Comparison of ENCODE assay signal across 12 cellular contexts in genomic region chr11:76657824-76658170, GRCh38.
"Had no signal": no experiment of that assay in that cellular context is flagged by ENCODE, and none has a peak within 500 bp of the region (broad histone marks: within the 10 kb centered on the region; RNA-seq: fewer than 3 reads in every experiment).

No MANE protein-coding gene starts in this region.

- H2AFZ ChIP-seq: parathyroid adenoma had no signal

- H3K4me3 Mint-ChIP-seq: activated naive CD8-positive, alpha-beta T cell treated with anti-CD3 and anti-CD28 coated beads, Interleukin-2, amount 50 U/mL, for 24 hours; activated T-helper 1 cell treated with anti-CD3 and anti-CD28 coated beads, Interleukin-12 subunit alpha, Interleukin-12 subunit beta, Interleukin-2, Interleukin-4 antibody, amounts not matched to agents 30 ng/mL and 10 ng/mL and 1 ng/mL, durations not matched to agents 14 hours and 24 hours and 36 hours; neural crest cell had no signal

- H3K4me3 ChIP-seq: heart right ventricle, skin epidermis, tibial nerve had no signal

- H3K4me1 Mint-ChIP-seq: activated naive CD8-positive, alpha-beta T cell treated with anti-CD3 and anti-CD28 coated beads, Interleukin-2, amount 50 U/mL, for 24 hours had no signal

- H3K79me2 ChIP-seq: parathyroid adenoma had no signal

- H3K9me3 ChIP-seq: heart right ventricle, tibial nerve had no signal

- H3K9me3 Mint-ChIP-seq: activated naive CD8-positive, alpha-beta T cell treated with anti-CD3 and anti-CD28 coated beads, Interleukin-2, amount 50 U/mL, for 24 hours; activated T-helper 1 cell treated with anti-CD3 and anti-CD28 coated beads, Interleukin-12 subunit alpha, Interleukin-12 subunit beta, Interleukin-2, Interleukin-4 antibody, amounts not matched to agents 30 ng/mL and 10 ng/mL and 1 ng/mL, durations not matched to agents 14 hours and 24 hours and 36 hours; neural crest cell had no signal

- H3K4me1 ChIP-seq: parathyroid adenoma had no signal

- H3K27ac Mint-ChIP-seq: activated naive CD8-positive, alpha-beta T cell treated with anti-CD3 and anti-CD28 coated beads, Interleukin-2, amount 50 U/mL, for 24 hours; activated T-helper 1 cell treated with anti-CD3 and anti-CD28 coated beads, Interleukin-12 subunit alpha, Interleukin-12 subunit beta, Interleukin-2, Interleukin-4 antibody, amounts not matched to agents 30 ng/mL and 10 ng/mL and 1 ng/mL, durations not matched to agents 14 hours and 24 hours and 36 hours had no signal

- DNase-seq: activated naive CD4-positive, alpha-beta T cell; activated naive CD8-positive, alpha-beta T cell treated with anti-CD3 and anti-CD28 coated beads, Interleukin-2, amount 50 U/mL, for 24 hours; foreskin melanocyte; heart right ventricle; mesendoderm had no signal

- H3K27me3 ChIP-seq: heart right ventricle, tibial nerve had no signal

- FAIRE-seq: astrocyte had no signal

- H3K27ac ChIP-seq: parathyroid adenoma had no signal

- ATAC-seq: activated naive CD8-positive, alpha-beta T cell treated with anti-CD3 and anti-CD28 coated beads, Interleukin-2, amount 50 U/mL, for 24 hours; heart right ventricle; left lobe of liver had no signal

- H3K9ac ChIP-seq: parathyroid adenoma had no signal
